Comparison of ENCODE assay signal across 20 cellular contexts in the genomic region with DNA sequence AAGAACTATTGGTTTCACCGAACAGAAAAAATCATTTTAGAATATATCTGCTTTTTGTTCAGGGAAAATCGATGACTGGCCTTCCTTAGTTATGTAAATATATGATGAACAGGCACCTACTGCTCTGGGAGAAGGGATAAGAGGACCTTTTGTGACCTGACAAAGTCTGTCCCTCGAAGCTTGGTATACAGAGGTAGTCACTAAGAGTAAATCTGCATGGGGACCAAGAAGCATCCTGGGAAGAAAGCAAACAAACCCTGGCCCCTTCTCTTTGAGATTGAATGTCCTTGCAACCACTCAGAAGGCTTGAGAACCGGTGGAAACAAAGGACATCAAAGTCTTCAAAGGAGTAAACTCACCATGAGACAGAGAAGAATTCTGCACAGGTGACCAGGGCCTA. TPM values are rescaled to one million over a fixed set of nuclear protein-coding genes. Genes with fewer than 3 reads are reported as not detected.
A peak's percentile ranks its signal among the peaks of the same experiment; 100 is the strongest.
DNase-seq lines count a peak whose midpoint lies in the region; ATAC-seq and TF ChIP-seq lines count a peak whose summit lies in the region.
"Had no signal": no experiment of that assay in that cellular context is flagged by ENCODE, and none has a peak within 500 bp of the region (broad histone marks: within the 10 kb centered on the region; RNA-seq: fewer than 3 reads in every experiment).

No MANE protein-coding gene starts in this region.

- H3K4me3 Mint-ChIP-seq in endodermal cell (no peak overlapping the region), neural crest cell (no peak overlapping the region)
- H3K4me3 Mint-ChIP-seq: CD14-positive monocyte, IgD-negative memory B cell had no signal

- 36 to 47% methylated on average over 3 to 4 of the region's 4 CpGs for WGBS in endodermal cell (ENCODE audit: insufficient coverage in 1 of 2, insufficient read length in 1 of 2), 2 experiments

- H3K27me3 Mint-ChIP-seq in endodermal cell (ENCODE audit: insufficient read depth) = no peaks in the 10 kb centered on the region
- H3K27me3 Mint-ChIP-seq in neural crest cell (ENCODE audit: low read depth) = no peaks in the 10 kb centered on the region
- H3K27me3 Mint-ChIP-seq: IgD-negative memory B cell had no signal

- peaks cover 3% of the 10 kb centered on the region; the same call in 1 of the 2 replicates for H3K4me1 ChIP-seq in HUES48 (ENCODE audit: control insufficient read depth, insufficient read depth, low read length)
- no peaks in the 10 kb centered on the region for H3K4me1 ChIP-seq in endodermal cell (ENCODE audit: control insufficient read depth, insufficient read depth, low read length)

- no peak overlapping the region for H3K4me3 ChIP-seq in HUES48 (ENCODE audit: low read depth, low read length)
- no peak overlapping the region for H3K4me3 ChIP-seq in endodermal cell (ENCODE audit: low read length)

- ATAC-seq in GM21786 (IDR thresholded peaks at IDR 0.05; ENCODE audit: unreplicated experiment) = no peak
- ATAC-seq: SK-N-SH treated with all-trans-retinoic acid at 6 μM for 48 hours had no signal

- DNase-seq in endodermal cell = peak; percentile 75
- no peak for DNase-seq in neural crest cell (ENCODE audit: low read depth, low spot score)
- no peak for DNase-seq in NCI-H526 (lab: John Stamatoyannopoulos, UW)
- no peak for DNase-seq in HuH-7.5 (ENCODE audit: low spot score)
- DNase-seq in SIG-M5 (lab: John Stamatoyannopoulos, UW) = no peak
- DNase-seq: ACHN, AML-193, EL, Kasumi-1, MM.1S, NCI-H1105 treated with DMSO at 0.1 percent for 48 hours, NCI-H187 treated with DMSO at 0.1 percent for 48 hours, NCI-H345, NCI-H526 treated with DMSO at 0.1 percent for 48 hours, SHP77 had no signal

- H3K27ac ChIP-seq in HUES48 (ENCODE audit: low read depth, low read length) = peak overlapping the region; percentile 83
- no peak overlapping the region for H3K27ac ChIP-seq in endodermal cell (ENCODE audit: low read depth, low read length)

- H3K27ac Mint-ChIP-seq in endodermal cell (no peak overlapping the region), neural crest cell (ENCODE audit: unreplicated experiment) (peak overlapping the region; percentile 78)
- H3K27ac Mint-ChIP-seq: CD14-positive monocyte, IgD-negative memory B cell had no signal

- H3K36me3 ChIP-seq in HUES48 (ENCODE audit: control insufficient read depth, insufficient read depth, low read length) (no peaks in the 10 kb centered on the region), endodermal cell (ENCODE audit: control insufficient read depth, insufficient read depth, low read length) (no peaks in the 10 kb centered on the region)

- H3K27me3 ChIP-seq in HUES48 (ENCODE audit: control insufficient read depth, insufficient read depth, low read length) (no peaks in the 10 kb centered on the region), endodermal cell (ENCODE audit: control insufficient read depth, insufficient read depth, low read length, poor library complexity, severe bottlenecking) (no peaks in the 10 kb centered on the region)

- no peak overlapping the region for H3K9ac ChIP-seq in HUES48 (ENCODE audit: low read depth, low read length)
- H3K9ac ChIP-seq in endodermal cell (ENCODE audit: extremely low read depth, low read length, poor library complexity, severe bottlenecking) = no peak overlapping the region

- no peaks in the 10 kb centered on the region for H3K36me3 Mint-ChIP-seq in endodermal cell (ENCODE audit: low read depth)
- no peaks in the 10 kb centered on the region for H3K36me3 Mint-ChIP-seq in neural crest cell (ENCODE audit: low read depth)
- H3K36me3 Mint-ChIP-seq: CD14-positive monocyte, IgD-negative memory B cell had no signal

- no peaks in the 10 kb centered on the region for H3K9me3 Mint-ChIP-seq in endodermal cell
- no peaks in the 10 kb centered on the region for H3K9me3 Mint-ChIP-seq in neural crest cell
- H3K9me3 Mint-ChIP-seq: IgD-negative memory B cell had no signal

- TF ChIP-seq CTCF in endodermal cell (conservative IDR thresholded peaks at IDR 0.05) = no peak
- TF ChIP-seq CTCF in neural crest cell (conservative IDR thresholded peaks at IDR 0.05) = no peak

- no peaks in the 10 kb centered on the region for H3K9me3 ChIP-seq in HUES48 (ENCODE audit: control insufficient read depth, insufficient read depth, low read length)
- no peaks in the 10 kb centered on the region for H3K9me3 ChIP-seq in endodermal cell (ENCODE audit: control insufficient read depth, low read length)

- H3K4me1 Mint-ChIP-seq in endodermal cell (peaks cover 6% of the 10 kb centered on the region), neural crest cell (peaks cover 5% of the 10 kb centered on the region)
- H3K4me1 Mint-ChIP-seq: CD14-positive monocyte, IgD-negative memory B cell had no signal

RNA-seq across cellular contexts. Expression of gene SKIDA1, which starts 52.3 kb away (rescaled TPM):
- total RNA-seq in endodermal cell (10 to 100 TPM in 1 of 2 donors, 1 to 10 TPM in 1; 6.4 to 12.0 TPM), neural crest cell (52.1 and 53.0 TPM in 2 replicates)
- polyA plus RNA-seq in endodermal cell (2013, experiment 1 of 2) = 33.0 TPM
- 33.2 TPM for polyA plus RNA-seq in endodermal cell (2013, experiment 2 of 2)
- polyA plus RNA-seq: IgD-negative memory B cell had no signal
